In genomic region chr2:152550386-152550785, GRCh38 we compare ENCODE assay signal across 27 cellular contexts.
DNase-seq lines count a peak whose midpoint lies in the region; ATAC-seq, FAIRE-seq and TF ChIP-seq lines count a peak whose summit lies in the region.
"Had no signal": no experiment of that assay in that cellular context is flagged by ENCODE, and none has a peak within 500 bp of the region (broad histone marks: within the 10 kb centered on the region; RNA-seq: fewer than 3 reads in every experiment).

No MANE protein-coding gene starts in this region.

- peak; percentile 86 for FAIRE-seq in D721Med (lab: Jason Lieb, UNC)
- FAIRE-seq: bronchial epithelial cell had no signal

- TF ChIP-seq CTCF in D721Med (IDR thresholded peaks at IDR 0.05; ENCODE audit: insufficient read depth, missing control alignments) (no peak), LNCaP clone FGC (IDR thresholded peaks at IDR 0.05; ENCODE audit: control insufficient read depth, extremely low read depth, insufficient read depth) (no peak), progenitor cell of endocrine pancreas (IDR thresholded peaks at IDR 0.05; ENCODE audit: unreplicated experiment) (no peak)

- H3K4me3 Mint-ChIP-seq in progenitor cell of endocrine pancreas (ENCODE audit: low read depth), result no peak overlapping the region
- H3K4me3 Mint-ChIP-seq: effector memory CD8-positive, alpha-beta T cell; natural killer cell treated with Interleukin-12 subunit alpha and Interleukin-12 subunit beta and Interleukin-15 and Interleukin-18, amount 100 ng/mL, for 72 hours had no signal

- peaks cover 11% of the 10 kb centered on the region for H3K36me3 Mint-ChIP-seq in progenitor cell of endocrine pancreas (ENCODE audit: insufficient read depth)
- H3K36me3 Mint-ChIP-seq: natural killer cell treated with Interleukin-12 subunit alpha and Interleukin-12 subunit beta and Interleukin-15 and Interleukin-18, amount 100 ng/mL, for 72 hours had no signal

- peak overlapping the region; percentile 47 for H3K27ac Mint-ChIP-seq in progenitor cell of endocrine pancreas
- H3K27ac Mint-ChIP-seq: effector memory CD8-positive, alpha-beta T cell; natural killer cell treated with Interleukin-12 subunit alpha and Interleukin-12 subunit beta and Interleukin-15 and Interleukin-18, amount 100 ng/mL, for 72 hours had no signal

- DNase-seq in D721Med (ENCODE audit: insufficient read length, low spot score), result no peak
- peak; percentile 46 for DNase-seq in LNCaP clone FGC (ENCODE audit: low read depth)
- peak; percentile 57 for DNase-seq in dermis blood vessel endothelial cell
- no peak for DNase-seq in progenitor cell of endocrine pancreas (ENCODE audit: low spot score, unreplicated experiment)
- DNase-seq in NCI-H524 treated with DMSO at 0.1 percent for 48 hours (lab: John Stamatoyannopoulos, UW), result no peak
- DNase-seq: activated CD4-positive, alpha-beta T cell treated with anti-CD3 and anti-CD28 coated beads, Interleukin-2, amount 50 U/mL, for 1 hour; activated CD8-positive, alpha-beta memory T cell treated with anti-CD3 and anti-CD28 coated beads, Interleukin-2, amount 50 U/mL, for 4 hours; activated naive CD4-positive, alpha-beta T cell treated with anti-CD3 and anti-CD28 coated beads, Interleukin-2, amount 50 U/mL, for 16 hours; amniotic stem cell; colonic mucosa; effector memory CD8-positive, alpha-beta T cell; foreskin fibroblast; heart right ventricle; lower lobe of right lung; NCI-H187; NCI-H345; PC-9; right cardiac atrium; Right ventricle myocardium superior; stimulated activated CD4-positive, alpha-beta T cell treated with anti-CD3 and anti-CD28 coated beads, Interleukin-12 subunit alpha, Interleukin-12 subunit beta, amount 100 ng/mL, for 4 hours; stimulated activated CD4-positive, alpha-beta T cell treated with anti-CD3 and anti-CD28 coated beads, Interleukin-4, amount 100 ng/mL, for 1 hour; upper lobe of left lung had no signal

- H3K9me3 Mint-ChIP-seq in progenitor cell of endocrine pancreas (ENCODE audit: low read depth), result no peaks in the 10 kb centered on the region
- H3K9me3 Mint-ChIP-seq: effector memory CD8-positive, alpha-beta T cell; natural killer cell treated with Interleukin-12 subunit alpha and Interleukin-12 subunit beta and Interleukin-15 and Interleukin-18, amount 100 ng/mL, for 72 hours had no signal

- no peak overlapping the region for H3K4me3 ChIP-seq in LNCaP clone FGC (ENCODE audit: low read depth, low read length)
- H3K4me3 ChIP-seq: BLaER1 treated with 17β-estradiol and CSF1 and Interleukin-3, amounts not matched to agents 10 nM and 100 nM; colonic mucosa; heart right ventricle; lower lobe of right lung; PC-9; upper lobe of left lung had no signal

- peaks cover 11% of the 10 kb centered on the region for H3K4me1 Mint-ChIP-seq in progenitor cell of endocrine pancreas (ENCODE audit: low read depth)

- ATAC-seq in GM18867 (IDR thresholded peaks at IDR 0.05; ENCODE audit: unreplicated experiment), result no peak
- no peak for ATAC-seq in HG03432 (IDR thresholded peaks at IDR 0.05; ENCODE audit: unreplicated experiment)
- ATAC-seq: effector memory CD8-positive, alpha-beta T cell; heart right ventricle; lower lobe of right lung; natural killer cell treated with Interleukin-12 subunit alpha and Interleukin-12 subunit beta and Interleukin-15 and Interleukin-18, amount 100 ng/mL, for 72 hours; right cardiac atrium had no signal

- no peaks in the 10 kb centered on the region for H3K27me3 Mint-ChIP-seq in progenitor cell of endocrine pancreas
- H3K27me3 Mint-ChIP-seq: natural killer cell treated with Interleukin-12 subunit alpha and Interleukin-12 subunit beta and Interleukin-15 and Interleukin-18, amount 100 ng/mL, for 72 hours had no signal

Comparison
In these comparisons a context has a peak if more than half of its experiments do, and no peak if none do; other contexts are left out.
1. DNase-seq: peak in LNCaP clone FGC (single experiment) and dermis blood vessel endothelial cell (single experiment); none in D721Med (single experiment), progenitor cell of endocrine pancreas (single experiment) and NCI-H524 treated with DMSO at 0.1 percent for 48 hours (single experiment).